In genomic region chr1:89049901-89050648, GRCh38 we compare ENCODE assay signal across 7 cellular contexts. TPM values are rescaled to one million over a fixed set of nuclear protein-coding genes. Genes with fewer than 3 reads are reported as not detected.
DNase-seq lines count a peak whose midpoint lies in the region; ATAC-seq and TF ChIP-seq lines count a peak whose summit lies in the region.
"Not testable (repeated sequence)": the region's sequence is repeated elsewhere in the genome, so short reads cannot be mapped to it uniquely, and the experiment has no call there.

No MANE protein-coding gene starts in this region.

- H3K9me3 Mint-ChIP-seq in GM23338; activated naive CD8-positive, alpha-beta T cell (ENCODE audit: low read depth); effector memory CD8-positive, alpha-beta T cell; mesothelial cell of epicardium: not testable (repeated sequence)

- ATAC-seq in GM23338; effector memory CD8-positive, alpha-beta T cell (replicated peaks): not testable (repeated sequence)
- peak; percentile 13 for ATAC-seq in gastroesophageal sphincter

- not testable (repeated sequence) for H3K27ac ChIP-seq in GM23338 (ENCODE audit: low read depth); gastroesophageal sphincter
- H3K27ac ChIP-seq in skin epidermis: peak overlapping the region in 16 of 21 experiments; percentile 1 to 76 (median 46)

- not testable (repeated sequence) for H3K27me3 ChIP-seq in GM23338 (ENCODE audit: insufficient read depth); gastroesophageal sphincter

- H3K27me3 Mint-ChIP-seq in GM23338 (ENCODE audit: insufficient read depth, low read depth, poor library complexity); activated naive CD8-positive, alpha-beta T cell; effector memory CD8-positive, alpha-beta T cell; mesothelial cell of epicardium (ENCODE audit: low read depth): not testable (repeated sequence)

- H3K79me2 ChIP-seq in GM23338 (replicated peaks; ENCODE audit: insufficient read depth): not testable (repeated sequence)

- not testable (repeated sequence) for H3K4me3 Mint-ChIP-seq in GM23338; activated naive CD8-positive, alpha-beta T cell; effector memory CD8-positive, alpha-beta T cell; mesothelial cell of epicardium

- not testable (repeated sequence) for DNase-seq in GM23338 (ENCODE audit: low spot score); effector memory CD8-positive, alpha-beta T cell; mesothelial cell of epicardium (ENCODE audit: low spot score in 2 of 2, unreplicated experiment in 2 of 2)
- peak; percentile 55 for DNase-seq in NOMO-1 treated with dmso at 0.1 percent for 144 hours (lab: John Stamatoyannopoulos, UW; ENCODE audit: unreplicated experiment)

- TF ChIP-seq CTCF in GM23338 (conservative IDR thresholded peaks at IDR 0.05; ENCODE audit: low read depth in 2 of 2); gastroesophageal sphincter (IDR thresholded peaks at IDR 0.05); mesothelial cell of epicardium (IDR thresholded peaks at IDR 0.05; ENCODE audit: unreplicated experiment): not testable (repeated sequence)

- H4K20me1 ChIP-seq in GM23338 (replicated peaks; ENCODE audit: insufficient read depth): not testable (repeated sequence)

- H2AFZ ChIP-seq in GM23338: not testable (repeated sequence)

- not testable (repeated sequence) for TF ChIP-seq POLR2A in gastroesophageal sphincter (IDR thresholded peaks at IDR 0.05)

- not testable (repeated sequence) for H3K4me1 Mint-ChIP-seq in GM23338; activated naive CD8-positive, alpha-beta T cell (ENCODE audit: low read depth); effector memory CD8-positive, alpha-beta T cell (ENCODE audit: low read depth in 2 of 2)
- H3K4me1 Mint-ChIP-seq in mesothelial cell of epicardium: peaks cover 11% of the 10 kb centered on the region

- not testable (repeated sequence) for H3K4me2 ChIP-seq in GM23338

- WGBS in gastroesophageal sphincter (ENCODE audit: low coverage in 1 of 2), 2 donors: 84 to 89% methylated on average over 7 to 8 of the region's 9 CpGs

- H3K36me3 Mint-ChIP-seq in GM23338 (ENCODE audit: low read depth): not testable (repeated sequence)
- peaks cover 21% of the 10 kb centered on the region for H3K36me3 Mint-ChIP-seq in activated naive CD8-positive, alpha-beta T cell
- H3K36me3 Mint-ChIP-seq in effector memory CD8-positive, alpha-beta T cell (ENCODE audit: insufficient read depth): peaks cover 51% of the 10 kb centered on the region
- H3K36me3 Mint-ChIP-seq in mesothelial cell of epicardium: peaks cover 13% of the 10 kb centered on the region

- not testable (repeated sequence) for H3K9me3 ChIP-seq in gastroesophageal sphincter

- not testable (repeated sequence) for H3K4me3 ChIP-seq in GM23338, gastroesophageal sphincter, skin epidermis

- H3K27ac Mint-ChIP-seq in GM23338 (peak overlapping the region; percentile 45; the same call in 1 of the 2 replicates), mesothelial cell of epicardium (peak overlapping the region; percentile 28)
- H3K27ac Mint-ChIP-seq in activated naive CD8-positive, alpha-beta T cell: peak overlapping the region; percentile 30
- H3K27ac Mint-ChIP-seq in effector memory CD8-positive, alpha-beta T cell: peak overlapping the region; percentile 35

- not testable (repeated sequence) for H3K4me1 ChIP-seq in GM23338 (ENCODE audit: insufficient read depth); gastroesophageal sphincter

- not testable (repeated sequence) for H3K36me3 ChIP-seq in GM23338 (ENCODE audit: insufficient read depth)
- H3K36me3 ChIP-seq in gastroesophageal sphincter: peaks cover 6 to 61% of the 10 kb centered on the region in 2 donors

- not testable (repeated sequence) for TF ChIP-seq EP300 in gastroesophageal sphincter (IDR thresholded peaks at IDR 0.05)

- not testable (repeated sequence) for H3K9me2 ChIP-seq in GM23338 (ENCODE audit: insufficient read depth)

- not testable (repeated sequence) for H3F3A ChIP-seq in GM23338 (replicated peaks; ENCODE audit: low read depth)

RNA-seq across cellular contexts. Expression of gene GBP1, which starts 14.9 kb away (rescaled TPM):
- total RNA-seq in GM23338 (2014; rRNA removed; shearing (Covaris generic)): not detected in 2 replicates
- polyA plus RNA-seq in GM23338 (2016; fragmentation: Nextera tagmentation; extraction: Ambion mirVana): 0.13 TPM in 1 of 2 replicates, not detected in the other
- 10 to 100 TPM; 14.9 to 46.4 (median 24.2) TPM for total RNA-seq in gastroesophageal sphincter
- total RNA-seq in mesothelial cell of epicardium: 52.3 to 58.3 TPM (median 55.5 TPM) in 3 replicates

RNA-seq across cellular contexts. Expression of gene GBP3, which starts 27.4 kb away (rescaled TPM):
- total RNA-seq in GM23338 (2014; rRNA removed; shearing (Covaris generic)): not detected in 2 replicates
- polyA plus RNA-seq in GM23338 (2016; fragmentation: Nextera tagmentation; extraction: Ambion mirVana): 0.13 TPM in 1 of 2 replicates, not detected in the other
- total RNA-seq in gastroesophageal sphincter (10 to 100 TPM in 3 of 4 donors, 1 to 10 TPM in 1; 8.6 to 26.5 (median 20.7) TPM), mesothelial cell of epicardium (6.4 to 7.2 TPM (median 6.6 TPM) in 3 replicates)

RNA-seq across cellular contexts. Expression of gene KYAT3, which starts 57.6 kb away (rescaled TPM):
- 49.3 and 49.9 TPM in 2 replicates for total RNA-seq in GM23338 (2014; rRNA removed; shearing (Covaris generic))
- polyA plus RNA-seq in GM23338 (2016; fragmentation: Nextera tagmentation; extraction: Ambion mirVana): 30.2 and 38.0 TPM in 2 replicates
- total RNA-seq in gastroesophageal sphincter: 10 to 100 TPM; 20.0 to 30.4 (median 24.9) TPM
- total RNA-seq in mesothelial cell of epicardium: 50.6 to 54.2 TPM (median 53.7 TPM) in 3 replicates

RNA-seq across cellular contexts. Expression of gene RBMXL1, which starts 57.6 kb away (rescaled TPM):
- 27.0 and 32.7 TPM in 2 replicates for total RNA-seq in GM23338 (2014; rRNA removed; shearing (Covaris generic))
- 22.0 and 25.4 TPM in 2 replicates for polyA plus RNA-seq in GM23338 (2016; fragmentation: Nextera tagmentation; extraction: Ambion mirVana)
- total RNA-seq in gastroesophageal sphincter (10 to 100 TPM; 16.1 to 38.3 (median 20.1) TPM), mesothelial cell of epicardium (19.1 to 20.8 TPM (median 20.1 TPM) in 3 replicates)

Comparison
In these comparisons a context has a peak if more than half of its experiments do, and no peak if none do; other contexts are left out.
1. RNA of gene GBP1, which starts 14.9 kb away (total RNA-seq): 52.3 to 58.3 TPM in mesothelial cell of epicardium and 14.9 to 46.4 TPM in gastroesophageal sphincter; not detected in GM23338; every median in the first group is over 10 times any median in the second.
2. Peak in every context shown above with its lines, with median percentiles within 50 percentile points of each other: H3K27ac Mint-ChIP-seq.